18 cellular contexts compared by ENCODE assay signal in the genomic region with DNA sequence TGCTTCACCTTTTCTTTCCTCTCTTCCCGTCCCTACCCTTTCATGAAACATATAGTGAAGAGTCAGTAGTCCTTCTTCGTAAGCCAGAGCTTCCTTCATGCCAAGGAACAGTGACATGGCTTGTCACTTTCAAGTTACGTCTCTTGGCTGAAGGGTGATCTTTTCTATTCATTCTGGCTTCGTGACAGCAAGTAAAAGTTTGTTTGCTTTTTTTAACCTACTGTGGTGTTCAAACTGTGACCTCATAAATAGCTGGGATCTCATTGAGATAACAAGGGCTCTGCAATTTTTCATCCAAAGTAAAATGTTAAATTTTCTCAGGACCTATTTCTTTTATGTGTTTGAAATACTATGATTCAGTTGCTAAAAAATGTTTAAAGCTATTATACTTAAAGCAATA. TPM values are rescaled to one million over a fixed set of nuclear protein-coding genes. Genes with fewer than 3 reads are reported as not detected.
A peak's percentile ranks its signal among the peaks of the same experiment; 100 is the strongest.
DNase-seq lines count a peak whose midpoint lies in the region; ATAC-seq, FAIRE-seq and TF ChIP-seq lines count a peak whose summit lies in the region.
"Had no signal": no experiment of that assay in that cellular context is flagged by ENCODE, and none has a peak within 500 bp of the region (broad histone marks: within the 10 kb centered on the region; RNA-seq: fewer than 3 reads in every experiment).

No MANE protein-coding gene starts in this region.

- no peak overlapping the region for H3K4ac ChIP-seq in mesenchymal stem cell (ENCODE audit: low read depth in 1 of 2, low read length in 2 of 2)

- no peaks in the 10 kb centered on the region for H3K9me2 ChIP-seq in HCT116 (ENCODE audit: insufficient read depth)

- RAD21 ChIA-PET in HCT116 (lab: Charles Lee; ENCODE audit: low non-redundant PET in 1 of 2, low total read pairs in 2 of 2, uncharacterized antibody in 2 of 2, unreplicated experiment in 2 of 2), result no interaction called here

- no peak overlapping the region for H3K23ac ChIP-seq in mesenchymal stem cell (ENCODE audit: low read length in 2 of 2)

- POLR2A ChIA-PET in A549 (lab: Yijun Ruan, JAX) (no interaction called here), HCT116 (lab: Charles Lee) (no interaction called here)

- H3K9ac ChIP-seq in HCT116 (ENCODE audit: low read length) (no peak overlapping the region), mesenchymal stem cell (ENCODE audit: low read length) (no peak overlapping the region)

- H3K9me3 ChIP-seq in A549 (no peaks in the 10 kb centered on the region), HCT116 (ENCODE audit: control insufficient read depth in 1 of 2, insufficient read depth in 1 of 2, low read depth in 1 of 2, low read length in 2 of 2) (no peaks in the 10 kb centered on the region), mesenchymal stem cell (ENCODE audit: control insufficient read depth, low read length) (no peaks in the 10 kb centered on the region)
- H3K9me3 ChIP-seq: left lung, Peyer's patch had no signal

- TF ChIP-seq CTCF in A549 (IDR thresholded peaks at IDR 0.05), result no peak
- TF ChIP-seq CTCF in HCT116 (IDR thresholded peaks at IDR 0.05 in 2 of 3, conservative IDR thresholded peaks at IDR 0.05 in 1 of 3; ENCODE audit: borderline replicate concordance in 1 of 3, insufficient read depth in 1 of 3, low read depth in 2 of 3, low read length in 2 of 3), result no peak

- H2AFZ ChIP-seq in HCT116 (ENCODE audit: low read depth, low read length, poor library complexity, severe bottlenecking) (no peak overlapping the region), mesenchymal stem cell (ENCODE audit: low read depth, low read length) (no peak overlapping the region)

- ATAC-seq in A549 (no peak), HCT116 (no peak)
- ATAC-seq: CD8-positive, alpha-beta T cell; left lung had no signal

- DNase-seq in A549 (ENCODE audit: low read depth in 1 of 2, low spot score in 1 of 2) (no peak), HCT116 (ENCODE audit: low read depth, low spot score) (no peak), astrocyte of the hippocampus (ENCODE audit: low read depth, low spot score) (peak; percentile 46), mesenchymal stem cell (peak; percentile 40), midbrain (lab: John Stamatoyannopoulos, UW) (no peak), NCI-H1092 treated with DMSO at 0.1 percent for 48 hours (lab: John Stamatoyannopoulos, UW) (no peak), COR-L47 (lab: John Stamatoyannopoulos, UW) (no peak)
- no peak for DNase-seq in activated naive CD4-positive, alpha-beta T cell treated with anti-CD3 and anti-CD28 coated beads, Interleukin-2, amount 50 U/mL, for 16 hours
- DNase-seq: activated CD4-positive, alpha-beta T cell treated with anti-CD3 and anti-CD28 coated beads, Interleukin-2, amount 50 U/mL, for 1 hour; activated naive CD4-positive, alpha-beta T cell treated with anti-CD3 and anti-CD28 coated beads, Interleukin-2, amount 10 ng/mL, durations not matched to agents 7 days and 5 days; caudate nucleus; CD8-positive, alpha-beta T cell; H7; left lung; Peyer's patch; posterior cingulate gyrus; stimulated activated CD4-positive, alpha-beta T cell treated with anti-CD3 and anti-CD28 coated beads, Interleukin-15, amount 100 ng/mL, for 24 hours; SW 1271 had no signal

- no peaks in the 10 kb centered on the region for H4K20me1 ChIP-seq in HCT116 (ENCODE audit: insufficient read depth)

- TF ChIP-seq EP300 in A549 (IDR thresholded peaks at IDR 0.05), result no peak

- H2BK120ac ChIP-seq in mesenchymal stem cell (ENCODE audit: low read depth, low read length), result no peak overlapping the region

- H3K27ac ChIP-seq in A549 (no peak overlapping the region), HCT116 (ENCODE audit: low read depth, low read length) (peak overlapping the region; percentile 46; the same call in 1 of the 2 replicates), mesenchymal stem cell (ENCODE audit: low read length, poor library complexity, severe bottlenecking) (no peak overlapping the region)
- H3K27ac ChIP-seq: left lung, Peyer's patch had no signal

- no peak overlapping the region for H3K14ac ChIP-seq in mesenchymal stem cell (ENCODE audit: low read length in 2 of 2)

- no peaks in the 10 kb centered on the region for H3K27me3 ChIP-seq in HCT116 (ENCODE audit: insufficient read depth, low read length)
- no peaks in the 10 kb centered on the region for H3K27me3 ChIP-seq in mesenchymal stem cell (ENCODE audit: control insufficient read depth in 1 of 2, insufficient read depth in 1 of 2, low read length in 2 of 2)
- H3K27me3 ChIP-seq: left lung, Peyer's patch had no signal

- H4K91ac ChIP-seq in mesenchymal stem cell (ENCODE audit: low read length), result no peak overlapping the region

- TF ChIP-seq POLR2A in A549 (IDR thresholded peaks at IDR 0.05; ENCODE audit: low read length) (no peak), HCT116 (IDR thresholded peaks at IDR 0.05; ENCODE audit: borderline replicate concordance, extremely low read depth, insufficient read depth, insufficient read length) (no peak)

- H2BK5ac ChIP-seq in mesenchymal stem cell (ENCODE audit: low read depth, low read length, poor library complexity, severe bottlenecking), result no peak overlapping the region

- H3K4me2 ChIP-seq in A549, result peak overlapping the region; percentile 30; the same call in 1 of the 3 replicates
- H3K4me2 ChIP-seq in HCT116 (ENCODE audit: low read length), result peak overlapping the region; percentile 50
- H3K4me2 ChIP-seq in mesenchymal stem cell (ENCODE audit: low read length, poor library complexity, severe bottlenecking), result no peak overlapping the region

- H2BK12ac ChIP-seq in mesenchymal stem cell (ENCODE audit: low read length in 2 of 2), result no peak overlapping the region

- no TSS peak for BruUV-seq in HCT116 (replicated peaks; lab: Mats Ljungman, UMichigan)

- intact Hi-C loops in HCT116 (cut with micrococcal nuclease), result no loop called here

- TF ChIP-seq RAD21 in A549 (conservative IDR thresholded peaks at IDR 0.05 in 1 of 2, IDR thresholded peaks at IDR 0.05 in 1 of 2), result no peak
- TF ChIP-seq RAD21 in HCT116 (IDR thresholded peaks at IDR 0.05; ENCODE audit: low read depth), result no peak

- no peak overlapping the region for H3K18ac ChIP-seq in mesenchymal stem cell (ENCODE audit: low read depth in 1 of 2, low read length in 2 of 2)

- WGBS in A549 (ENCODE audit: missing lambda C conversion rate), result 59% methylated on average over 4 of the region's 4 CpGs
- WGBS in mesenchymal stem cell, result 77% methylated on average over 4 of the region's 4 CpGs

- peaks cover 76% of the 10 kb centered on the region for H3K79me2 ChIP-seq in HCT116 (ENCODE audit: insufficient read depth, low read length)

- H4K8ac ChIP-seq in mesenchymal stem cell (ENCODE audit: low read length), result no peak overlapping the region

- H3K79me1 ChIP-seq in mesenchymal stem cell (replicated peaks; ENCODE audit: low read length, poor library complexity, severe bottlenecking), result peaks cover 13% of the 10 kb centered on the region

- no peak overlapping the region for H2BK15ac ChIP-seq in mesenchymal stem cell (ENCODE audit: low read depth, poor library complexity, severe bottlenecking)

- no peak overlapping the region for H2AK5ac ChIP-seq in mesenchymal stem cell (ENCODE audit: low read length, severe bottlenecking)

- H3K36me3 ChIP-seq in HCT116 (ENCODE audit: control insufficient read depth in 1 of 2, insufficient read depth in 2 of 2, low read length in 2 of 2) (no peaks in the 10 kb centered on the region), mesenchymal stem cell (ENCODE audit: control insufficient read depth in 1 of 2, insufficient read depth in 2 of 2, low read depth in 1 of 2, low read length in 2 of 2) (no peaks in the 10 kb centered on the region)
- H3K36me3 ChIP-seq: left lung, Peyer's patch had no signal

- no peak for FAIRE-seq in A549 (lab: Jason Lieb, UNC)

- CTCF ChIA-PET in A549 (lab: Yijun Ruan, JAX) (interaction anchor here (1.2 kb wide), 1 partner anchor 89 kb away, joined by 3 read pairs; no protein-coding TSS in a partner anchor), HCT116 (lab: Charles Lee) (no interaction called here)

- H3K4me1 ChIP-seq in A549 (peaks cover 26% of the 10 kb centered on the region), HCT116 (ENCODE audit: control insufficient read depth in 1 of 2, insufficient read depth in 2 of 2, low read length in 2 of 2) (peaks cover 21 to 39% of the 10 kb centered on the region in 2 experiments; a peak in 3 of 4 replicates), mesenchymal stem cell (ENCODE audit: control insufficient read depth, insufficient read depth, low read depth, low read length) (peaks cover 1% of the 10 kb centered on the region)
- H3K4me1 ChIP-seq: left lung, Peyer's patch had no signal

- H3K4me3 ChIP-seq in A549 (no peak overlapping the region), HCT116 (replicated peaks in 1 of 2; ENCODE audit: low read depth in 1 of 2, low read length in 2 of 2) (no peak overlapping the region), mesenchymal stem cell (ENCODE audit: insufficient read depth in 1 of 2, low read depth in 1 of 2, low read length in 2 of 2) (no peak overlapping the region)
- H3K4me3 ChIP-seq: left lung, Peyer's patch had no signal

TF ChIP-seq in A549, 52 proteins besides CTCF, POLR2A, EP300 and RAD21:
- TF ChIP-seq, protein P1, sequence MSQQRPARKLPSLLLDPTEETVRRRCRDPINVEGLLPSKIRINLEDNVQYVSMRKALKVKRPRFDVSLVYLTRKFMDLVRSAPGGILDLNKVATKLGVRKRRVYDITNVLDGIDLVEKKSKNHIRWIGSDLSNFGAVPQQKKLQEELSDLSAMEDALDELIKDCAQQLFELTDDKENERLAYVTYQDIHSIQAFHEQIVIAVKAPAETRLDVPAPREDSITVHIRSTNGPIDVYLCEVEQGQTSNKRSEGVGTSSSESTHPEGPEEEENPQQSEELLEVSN (IDR thresholded peaks at IDR 0.05; ENCODE audit: borderline replicate concordance, low read depth), result no peak
- peak; percentile 27; the same call in 1 of the 2 replicates for TF ChIP-seq GATA3 (IDR thresholded peaks at IDR 0.05; ENCODE audit: borderline replicate concordance)

TF ChIP-seq in HCT116, 20 proteins besides CTCF, POLR2A, EP300 and RAD21:
- TF ChIP-seq EZH2phosphoT487 (IDR thresholded peaks at IDR 0.05; ENCODE audit: borderline replicate concordance), result no peak
- TF ChIP-seq FOSL1 (IDR thresholded peaks at IDR 0.05; ENCODE audit: low read depth), result no peak

RNA-seq across cellular contexts. Expression of a gene that starts 10.5 kb away (rescaled TPM):
- polyA plus RNA-seq in A549 (2011; rRNA removed) (14.1 and 22.2 TPM in 2 replicates), A549 (2017; fragmentation: RNase III; extraction: RNeasy Plus Mini Kit Qiagen cat#74134 plus additional on column Dnase treatment) (5.7 to 8.0 TPM (median 6.5 TPM) in 3 replicates)
- polyA plus RNA-seq in A549 (2012; cell fraction: cytosol; rRNA removed), result 8.4 and 9.7 TPM in 2 replicates
- polyA plus RNA-seq in A549 (2012; cell fraction: nucleus; rRNA removed), result 7.4 and 12.6 TPM in 2 replicates
- 24.7 and 31.0 TPM in 2 replicates for polyA minus RNA-seq in A549 (2011; rRNA and poly(A)+ RNA removed)
- 14.0 TPM for total RNA-seq in HCT116 (2021; ENCODE audit: unreplicated experiment)
- polyA plus RNA-seq in HCT116 (2012), result 9.8 and 11.2 TPM in 2 replicates
- 8.1 TPM for polyA plus RNA-seq in mesenchymal stem cell (2013, experiment 1 of 2)
- polyA plus RNA-seq in mesenchymal stem cell (2013, experiment 2 of 2), result 9.5 TPM

Comparison
In these comparisons a context has a peak if more than half of its experiments do, and no peak if none do; other contexts are left out.
1. DNase-seq: peak in astrocyte of the hippocampus (single experiment) and mesenchymal stem cell (single experiment); none in A549 (0 of 2), HCT116 (single experiment), midbrain (single experiment), activated naive CD4-positive, alpha-beta T cell treated with anti-CD3 and anti-CD28 coated beads, Interleukin-2, amount 50 U/mL, for 16 hours (single experiment), NCI-H1092 treated with DMSO at 0.1 percent for 48 hours (single experiment) and COR-L47 (single experiment).